8 cellular contexts compared by ENCODE assay signal in the genomic region with DNA sequence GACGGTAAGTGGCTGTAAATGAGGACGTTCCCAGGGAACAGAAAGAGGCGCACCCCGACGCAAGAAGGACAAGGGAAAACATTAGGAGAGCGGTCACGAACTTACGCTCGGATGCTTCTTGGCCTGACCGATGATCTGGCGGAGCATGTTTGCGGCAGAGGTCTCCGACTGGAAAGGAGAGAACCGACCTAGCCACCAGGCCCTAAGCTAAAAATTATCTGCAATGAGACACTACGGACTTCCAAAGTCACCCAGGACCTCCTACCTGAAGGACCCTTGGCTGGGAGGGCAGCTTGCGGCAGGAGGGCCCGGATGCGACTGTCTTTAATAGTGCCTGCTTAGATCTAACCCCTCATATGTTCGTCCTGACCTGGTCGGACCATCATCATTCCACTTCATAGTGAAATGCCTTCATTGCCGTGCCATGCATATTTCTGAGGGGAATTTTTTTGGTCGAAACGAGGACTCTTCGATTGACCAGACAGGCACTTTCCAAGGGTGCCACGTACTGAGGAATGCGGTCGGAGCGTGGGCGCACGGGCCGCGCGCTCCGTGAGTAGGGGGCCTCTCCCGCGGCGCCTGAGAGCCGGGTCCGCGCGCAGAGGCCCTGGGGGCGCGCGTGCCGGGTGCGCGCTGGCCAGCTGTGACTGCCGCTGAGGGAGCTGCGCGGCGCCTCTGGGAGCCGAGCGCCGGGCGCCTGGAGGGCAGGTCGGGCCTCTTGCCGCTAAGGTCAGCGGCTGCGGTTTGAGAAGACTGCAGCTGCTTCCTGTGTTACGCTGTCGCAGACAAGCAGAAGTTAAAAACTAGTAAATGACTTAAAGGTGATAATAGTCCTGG. TPM values are rescaled to one million over a fixed set of nuclear protein-coding genes. Genes with fewer than 3 reads are reported as not detected.
A peak's percentile ranks its signal among the peaks of the same experiment; 100 is the strongest.
DNase-seq lines count a peak whose midpoint lies in the region; ATAC-seq and TF ChIP-seq lines count a peak whose summit lies in the region.

No MANE protein-coding gene starts in this region.

- no peaks in the 10 kb centered on the region for H3K36me3 ChIP-seq in uterus

- WGBS in right cardiac atrium: under 1% methylated on average over 61 of the region's 61 CpGs

- ATAC-seq in GM18498 (IDR thresholded peaks at IDR 0.05; ENCODE audit: unreplicated experiment) (peak; percentile 92), HG02884 (IDR thresholded peaks at IDR 0.05; ENCODE audit: unreplicated experiment) (peak; percentile 82), T-cell (replicated peaks in 1 of 4) (peak; percentile 88 to 91 (median 90)), right cardiac atrium (peak; percentile 99 to 100)

- H3K4me1 ChIP-seq in right cardiac atrium (ENCODE audit: control insufficient read depth, insufficient read depth, low read length) (peaks cover 5% of the 10 kb centered on the region), uterus (peaks cover 0 to 4% of the 10 kb centered on the region in 2 donors)

- H3K27me3 Mint-ChIP-seq in T-cell: no peaks in the 10 kb centered on the region

- no peak overlapping the region for H3K4me3 Mint-ChIP-seq in T-cell

- peaks cover 23% of the 10 kb centered on the region for H3K36me3 Mint-ChIP-seq in T-cell

- TF ChIP-seq POLR2A in uterus (IDR thresholded peaks at IDR 0.05): peak; percentile 55 to 69

- intact Hi-C loops in right cardiac atrium (cut with DNase I) (no loop called here), uterus (cut with DNase I; ENCODE audit: low total_unique reads) (no loop called here)

- no peaks in the 10 kb centered on the region for H3K27me3 ChIP-seq in right cardiac atrium (ENCODE audit: control insufficient read depth, insufficient read depth)
- no peaks in the 10 kb centered on the region for H3K27me3 ChIP-seq in uterus

- DNase-seq in NCI-H146 treated with DMSO at 0.1 percent for 48 hours (lab: John Stamatoyannopoulos, UW; ENCODE audit: unreplicated experiment): peak; percentile 92
- peak; percentile 78 to 91 (median 85) for DNase-seq in T-cell
- peak; percentile 90 to 96 (median 96) for DNase-seq in right cardiac atrium
- peak; percentile 69 for DNase-seq in pulmonary artery endothelial cell (ENCODE audit: low read depth, low spot score)
- peak; percentile 88 to 93 for DNase-seq in uterus

- CTCF ChIA-PET in T-cell (lab: Charles Lee): interaction anchor here in 1 of 2 donors (1.1 kb wide), 1 partner anchor 34 kb away, joined by 4 read pairs; a partner anchor contains a TSS

- no peak overlapping the region for H3K27ac Mint-ChIP-seq in T-cell

- peaks cover 17 to 38% (median 20%) of the 10 kb centered on the region in 3 donors for H3K4me1 Mint-ChIP-seq in T-cell

- H3K27ac ChIP-seq in angular gyrus (ENCODE audit: low read depth, low read length) (peak overlapping the region; percentile 100), right cardiac atrium (ENCODE audit: low read length) (peak overlapping the region; percentile 85), uterus (peak overlapping the region; percentile 91 to 96)

- no peak for TF ChIP-seq CTCF in uterus (IDR thresholded peaks at IDR 0.05)

- H3K4me3 ChIP-seq in right cardiac atrium (ENCODE audit: low read length) (peak overlapping the region; percentile 86), uterus (peak overlapping the region; percentile 82 to 83)

- POLR2A ChIA-PET in T-cell (lab: Charles Lee): interaction anchor here (0.6 to 1.7 kb wide), 6 partner anchors 28 to 67 kb away, joined by 3 to 6 read pairs (median 4); a partner anchor contains a TSS

- H3K9me3 Mint-ChIP-seq in T-cell: no peaks in the 10 kb centered on the region

- H3K9me3 ChIP-seq in right cardiac atrium (ENCODE audit: control insufficient read depth, low read length) (no peaks in the 10 kb centered on the region), uterus (no peaks in the 10 kb centered on the region)

RNA-seq across cellular contexts. Expression of a gene that starts 33.5 kb away (rescaled TPM):
- 10 to 100 TPM; 29.2 to 37.9 (median 31.3) TPM for total RNA-seq in T-cell
- 10 to 100 TPM; 15.5 to 17.3 (median 17.0) TPM for total RNA-seq in right cardiac atrium
- polyA plus RNA-seq in right cardiac atrium: 9.8 TPM
- 34.5 and 39.7 TPM in 2 replicates for total RNA-seq in pulmonary artery endothelial cell
- total RNA-seq in uterus: 100 to 1,000 TPM in 1 of 4 donors, 10 to 100 TPM in 3; 34.1 to 161 (median 52.5) TPM

Comparison
In these comparisons a context has a peak if more than half of its experiments do, and no peak if none do; other contexts are left out.
1. Peak in every context shown above with its lines: DNase-seq, ATAC-seq, H3K4me3 ChIP-seq and H3K27ac ChIP-seq.